In the genomic region with DNA sequence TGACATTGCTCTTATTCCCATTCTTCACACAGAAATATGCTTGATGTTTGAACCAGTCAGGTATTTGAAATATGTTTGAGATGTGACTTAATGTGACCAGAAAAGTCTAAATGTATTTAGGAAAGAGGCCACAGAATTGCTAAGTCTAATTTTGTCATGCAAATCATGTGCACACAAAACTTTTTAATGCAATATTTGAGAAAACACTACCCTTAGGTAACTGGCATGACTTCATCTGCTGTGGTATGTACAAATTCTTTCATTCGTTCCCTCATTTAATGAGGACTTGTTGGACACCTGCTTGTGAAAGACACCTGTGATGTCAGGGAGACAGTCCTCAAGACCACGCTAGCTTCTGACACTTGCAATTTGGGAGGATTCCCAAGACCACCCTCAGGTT, we compare ENCODE assay signal across 9 cellular contexts. TPM values are rescaled to one million over a fixed set of nuclear protein-coding genes. Genes with fewer than 3 reads are reported as not detected.
"Had no signal": no experiment of that assay in that cellular context is flagged by ENCODE, and none has a peak within 500 bp of the region (broad histone marks: within the 10 kb centered on the region; RNA-seq: fewer than 3 reads in every experiment).

No MANE protein-coding gene starts in this region.

- H3K4me1 Mint-ChIP-seq: IgD-negative memory B cell had no signal

- H3K27ac Mint-ChIP-seq: IgD-negative memory B cell had no signal

- H3K9me3 Mint-ChIP-seq: IgD-negative memory B cell had no signal

- H3K27ac ChIP-seq: HL-60 had no signal

- DNase-seq: IMR-90, KBM-7, KG1 had no signal

- H3K4me3 Mint-ChIP-seq: IgD-negative memory B cell had no signal

- ATAC-seq: HepG2, K562 had no signal

- H3K4me3 ChIP-seq: K562 had no signal

RNA-seq across cellular contexts. Expression of gene SLC46A2, which starts 21.1 kb away (rescaled TPM):
- total RNA-seq: HepG2, HT-29, HT1080, IMR-90, K562 had no signal
- polyA plus RNA-seq: HepG2, IgD-negative memory B cell, IMR-90, K562 had no signal
